ENCODE assay signal across 27 cellular contexts in the genomic region with DNA sequence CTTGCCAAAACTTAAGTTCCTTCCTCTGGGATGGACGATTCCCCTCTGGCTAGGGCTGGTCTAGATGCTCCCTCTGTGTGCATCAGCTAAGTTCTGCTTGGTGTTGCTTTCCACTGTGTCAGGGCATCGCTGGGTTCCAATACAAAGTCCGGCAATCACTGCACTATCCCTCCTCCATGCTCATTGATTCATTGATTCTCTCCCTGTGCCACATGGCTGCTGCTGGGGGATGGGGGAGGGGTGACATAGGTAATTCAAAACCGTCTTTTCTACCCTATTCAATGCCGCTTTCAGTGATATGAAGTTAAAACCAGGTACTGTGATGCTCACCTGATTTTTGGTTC. TPM values are rescaled to one million over a fixed set of nuclear protein-coding genes. Genes with fewer than 3 reads are reported as not detected.
"Had no signal": no experiment of that assay in that cellular context is flagged by ENCODE, and none has a peak within 500 bp of the region (broad histone marks: within the 10 kb centered on the region; RNA-seq: fewer than 3 reads in every experiment).

No MANE protein-coding gene starts in this region.

- H3K36me3 Mint-ChIP-seq: mesothelial cell of epicardium; natural killer cell treated with Interleukin-12 subunit alpha and Interleukin-12 subunit beta and Interleukin-15 and Interleukin-18, amount 100 ng/mL, for 72 hours; neural progenitor cell; stimulated activated naive B cell treated with anti-CD40 and anti-IgM and Interleukin-4, amounts not matched to agents 10 μg/mL and 1 μg/mL and 100 μg/mL, for 72 hours had no signal

- H3K27ac ChIP-seq: heart left ventricle, neural progenitor cell, pancreas, testis, tibial nerve had no signal

- H3K4me2 ChIP-seq: neural progenitor cell had no signal

- H3K27me3 Mint-ChIP-seq: natural killer cell treated with Interleukin-12 subunit alpha and Interleukin-12 subunit beta and Interleukin-15 and Interleukin-18, amount 100 ng/mL, for 72 hours; progenitor cell of endocrine pancreas; stimulated activated naive B cell treated with anti-CD40 and anti-IgM and Interleukin-4, amounts not matched to agents 10 μg/mL and 1 μg/mL and 100 μg/mL, for 72 hours; stimulated activated naive CD8-positive, alpha-beta T cell treated with anti-CD3 and anti-CD28 coated beads, Interleukin-15, amount 100 ng/mL, for 72 hours had no signal

- H3K4me3 Mint-ChIP-seq: endodermal cell; mesothelial cell of epicardium; natural killer cell treated with Interleukin-12 subunit alpha and Interleukin-12 subunit beta and Interleukin-15 and Interleukin-18, amount 100 ng/mL, for 72 hours; neural progenitor cell; stimulated activated naive B cell treated with anti-CD40 and anti-IgM and Interleukin-4, amounts not matched to agents 10 μg/mL and 1 μg/mL and 100 μg/mL, for 72 hours; stimulated activated naive CD8-positive, alpha-beta T cell treated with anti-CD3 and anti-CD28 coated beads, Interleukin-15, amount 100 ng/mL, for 72 hours had no signal

- H3K4me3 ChIP-seq: heart left ventricle, neural progenitor cell, pancreas, spleen, testis, tibial nerve had no signal

- H3K9me3 ChIP-seq: pancreas, spleen, testis had no signal

- H3K9me3 Mint-ChIP-seq: natural killer cell treated with Interleukin-12 subunit alpha and Interleukin-12 subunit beta and Interleukin-15 and Interleukin-18, amount 100 ng/mL, for 72 hours; stimulated activated naive B cell treated with anti-CD40 and anti-IgM and Interleukin-4, amounts not matched to agents 10 μg/mL and 1 μg/mL and 100 μg/mL, for 72 hours had no signal

- ATAC-seq: heart left ventricle; left colon; pancreas; right cardiac atrium; stimulated activated naive CD8-positive, alpha-beta T cell treated with anti-CD3 and anti-CD28 coated beads, Interleukin-15, amount 100 ng/mL, for 72 hours had no signal

- H3K27me3 ChIP-seq: pancreas, spleen, testis had no signal

- DNase-seq: cerebellar nuclear complex; dermis blood vessel endothelial cell; effector CD4-positive, alpha-beta T cell; endodermal cell; erythroblast; foreskin melanocyte; heart left ventricle; hippocampal formation; left colon; mammary epithelial cell; pancreas; right cardiac atrium; spleen; stimulated activated CD4-positive, alpha-beta T cell treated with anti-CD3 and anti-CD28 coated beads, Interleukin-15, amount 100 ng/mL, for 24 hours; stimulated activated CD4-positive, alpha-beta T cell treated with anti-CD3 and anti-CD28 coated beads, Interleukin-1b, Interleukin-23, amount 100 ng/mL, for 48 hours; stimulated activated CD4-positive, alpha-beta T cell treated with anti-CD3 and anti-CD28 coated beads, Interleukin-4, amount 100 ng/mL, for 24 hours; stimulated activated naive B cell treated with anti-CD40 and anti-IgM and Interleukin-4, amounts not matched to agents 10 μg/mL and 1 μg/mL and 100 μg/mL, for 72 hours; stimulated activated naive CD8-positive, alpha-beta T cell treated with anti-CD3 and anti-CD28 coated beads, Interleukin-15, amount 100 ng/mL, for 72 hours; testis had no signal

- H2AFZ ChIP-seq: neural progenitor cell had no signal

- H3K4me1 Mint-ChIP-seq: endodermal cell; mesothelial cell of epicardium; neural progenitor cell; stimulated activated naive CD8-positive, alpha-beta T cell treated with anti-CD3 and anti-CD28 coated beads, Interleukin-15, amount 100 ng/mL, for 72 hours had no signal

- H3K9ac ChIP-seq: neural progenitor cell had no signal

- H3K27ac Mint-ChIP-seq: endodermal cell; mesothelial cell of epicardium; natural killer cell treated with Interleukin-12 subunit alpha and Interleukin-12 subunit beta and Interleukin-15 and Interleukin-18, amount 100 ng/mL, for 72 hours; neural progenitor cell; progenitor cell of endocrine pancreas; stimulated activated naive CD8-positive, alpha-beta T cell treated with anti-CD3 and anti-CD28 coated beads, Interleukin-15, amount 100 ng/mL, for 72 hours had no signal

- H3K36me3 ChIP-seq: heart left ventricle, neural progenitor cell, pancreas, spleen, tibial nerve had no signal

- H3K4me1 ChIP-seq: neural progenitor cell, pancreas, testis, tibial nerve had no signal

- FAIRE-seq: colon, endothelial cell of umbilical vein, pancreas had no signal

RNA-seq across cellular contexts. Expression of a gene that starts 22.8 kb away (rescaled TPM):
- total RNA-seq: endodermal cell, endothelial cell of umbilical vein, mesothelial cell of epicardium, progenitor cell of endocrine pancreas, skeletal muscle tissue had no signal
- polyA plus RNA-seq: endothelial cell of umbilical vein had no signal
